In the genomic region with DNA sequence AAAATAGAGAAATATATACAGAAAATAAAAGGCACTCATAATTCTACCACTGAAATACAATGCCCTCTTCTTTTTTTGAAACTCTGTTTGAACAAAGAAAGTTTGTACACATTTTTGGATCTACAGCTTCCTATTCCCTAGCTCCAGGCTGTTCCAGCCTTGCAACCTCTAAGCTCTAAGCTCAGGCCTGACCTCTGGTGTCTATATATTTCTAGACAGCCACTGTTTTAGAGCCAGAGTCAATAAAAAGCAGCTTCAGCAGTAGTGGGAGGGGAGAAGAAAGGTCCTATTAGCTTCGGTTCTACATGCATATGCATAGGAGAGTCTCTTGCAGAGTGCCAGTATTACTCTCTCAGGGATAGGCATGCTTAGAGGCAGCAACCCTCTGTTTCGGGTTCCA, we compare ENCODE assay signal across 8 cellular contexts. TPM values are rescaled to one million over a fixed set of nuclear protein-coding genes. Genes with fewer than 3 reads are reported as not detected.
DNase-seq lines count a peak whose midpoint lies in the region; ATAC-seq and TF ChIP-seq lines count a peak whose summit lies in the region.
"Had no signal": no experiment of that assay in that cellular context is flagged by ENCODE, and none has a peak within 500 bp of the region (broad histone marks: within the 10 kb centered on the region; RNA-seq: fewer than 3 reads in every experiment).

No MANE protein-coding gene starts in this region.

- no peak for TF ChIP-seq POLR2A in prostate gland (IDR thresholded peaks at IDR 0.05)

- H3K4me3 ChIP-seq in H7 (ENCODE audit: insufficient read depth, low read depth, low read length), result no peak overlapping the region
- H3K4me3 ChIP-seq in PC-9, result no peak overlapping the region
- no peak overlapping the region for H3K4me3 ChIP-seq in prostate gland

- no peaks in the 10 kb centered on the region for H3F3A ChIP-seq in PC-9 (ENCODE audit: insufficient read depth, low read depth)

- 61% methylated on average over 2 of the region's 2 CpGs for WGBS in prostate gland

- no peak overlapping the region for H2AFZ ChIP-seq in PC-9

- intact Hi-C loops in PC-9 (cut with micrococcal nuclease; ENCODE audit: unreplicated experiment) (no loop called here), prostate gland (cut with DNase I) (no loop called here)

- no TSS peak for BruUV-seq in PC-9 (replicated peaks; lab: Mats Ljungman, UMichigan)

- CTCF ChIA-PET in PC-9 (lab: Charles Lee), result interaction anchor here (0.8 to 1.3 kb wide), 3 partner anchors 21 to 65 kb away, joined by 3 to 9 read pairs (median 5); no protein-coding TSS in a partner anchor

- no peak overlapping the region for H3K4me2 ChIP-seq in PC-9

- H3K27ac ChIP-seq in PC-9 (no peak overlapping the region), prostate gland (no peak overlapping the region)

- ATAC-seq in HG02938 (IDR thresholded peaks at IDR 0.05; ENCODE audit: unreplicated experiment), result no peak

- peaks cover 2% of the 10 kb centered on the region for H3K36me3 ChIP-seq in H7 (replicated peaks; ENCODE audit: control insufficient read depth, insufficient read depth, low read length)
- no peaks in the 10 kb centered on the region for H3K36me3 ChIP-seq in PC-9 (ENCODE audit: low read depth)
- no peaks in the 10 kb centered on the region for H3K36me3 ChIP-seq in prostate gland

- H3K9me3 ChIP-seq in PC-9 (ENCODE audit: insufficient read depth, low read depth) (no peaks in the 10 kb centered on the region), prostate gland (no peaks in the 10 kb centered on the region)

- H3K4me1 ChIP-seq in PC-9 (replicated peaks; ENCODE audit: insufficient read depth) (peaks cover 9% of the 10 kb centered on the region), prostate gland (replicated peaks) (no peaks in the 10 kb centered on the region)

- H3K79me2 ChIP-seq in PC-9 (ENCODE audit: low read depth), result no peaks in the 10 kb centered on the region

- DNase-seq in H7, result peak; percentile 37
- DNase-seq in PC-9, result peak in 1 of 2 experiments; percentile 50
- peak; percentile 32 for DNase-seq in fibroblast of peridontal ligament (ENCODE audit: extremely low read depth)
- peak; percentile 3 for DNase-seq in prostate gland (ENCODE audit: low spot score)
- no peak for DNase-seq in NCI-H2107 (lab: John Stamatoyannopoulos, UW)
- DNase-seq in mucosa of gallbladder (ENCODE audit: low spot score), result no peak

- no peaks in the 10 kb centered on the region for H3K27me3 ChIP-seq in H7 (ENCODE audit: control insufficient read depth, insufficient read depth, low read length)
- H3K27me3 ChIP-seq in PC-9 (ENCODE audit: insufficient read depth, low read depth), result no peaks in the 10 kb centered on the region
- H3K27me3 ChIP-seq in prostate gland (replicated peaks; ENCODE audit: insufficient read depth), result no peaks in the 10 kb centered on the region

- POLR2A ChIA-PET in PC-9 (lab: Charles Lee; ENCODE audit: unreplicated experiment), result no interaction called here

- TF ChIP-seq CTCF in PC-9 (conservative IDR thresholded peaks at IDR 0.05) (peak; percentile 55), prostate gland (IDR thresholded peaks at IDR 0.05) (no peak)

- H4K20me1 ChIP-seq in PC-9 (ENCODE audit: insufficient read depth), result no peaks in the 10 kb centered on the region

- no peaks in the 10 kb centered on the region for H3K9me2 ChIP-seq in PC-9 (ENCODE audit: insufficient read depth)

RNA-seq across cellular contexts. Expression of a gene that starts 39.7 kb away (rescaled TPM):
- not detected in 2 replicates for total RNA-seq in H7 (2014; rRNA removed; shearing (Covaris generic))
- not detected in 2 replicates for total RNA-seq in PC-9 (2021)
- under 1 TPM in 1 of 2 donors, not detected in 1; 0.28 TPM for total RNA-seq in prostate gland
- total RNA-seq in mucosa of gallbladder, result 236 TPM

RNA-seq across cellular contexts. Expression of a gene that starts 40.1 kb away (rescaled TPM):
- 2.7 and 5.6 TPM in 2 replicates for total RNA-seq in H7 (2014; rRNA removed; shearing (Covaris generic))
- total RNA-seq in PC-9 (2021) (10.8 and 11.1 TPM in 2 replicates), prostate gland (10 to 100 TPM; 20.4 to 36.1 TPM), mucosa of gallbladder (20.0 TPM)

RNA-seq across cellular contexts. Expression of a gene that starts 56.8 kb away (rescaled TPM):
- 0.24 TPM in 1 of 2 replicates, not detected in the other for total RNA-seq in H7 (2014; rRNA removed; shearing (Covaris generic))
- total RNA-seq in PC-9 (2021), result not detected in 2 replicates
- total RNA-seq in prostate gland, result not detected
- total RNA-seq in mucosa of gallbladder, result not detected
- total RNA-seq: skeletal muscle tissue had no signal

Comparison
In these comparisons a context has a peak if more than half of its experiments do, and no peak if none do; other contexts are left out.
1. DNase-seq: peak in H7 (single experiment), fibroblast of peridontal ligament (single experiment) and prostate gland (single experiment); none in NCI-H2107 (single experiment) and mucosa of gallbladder (single experiment).
2. RNA of a gene that starts 39.7 kb away (total RNA-seq): 236 TPM in mucosa of gallbladder (single experiment); 0.28 TPM in prostate gland, not detected in H7 and not detected in PC-9; every median in the first group is over 100 times any median in the second.